Comparison of ENCODE assay signal across 11 cellular contexts in the genomic region with DNA sequence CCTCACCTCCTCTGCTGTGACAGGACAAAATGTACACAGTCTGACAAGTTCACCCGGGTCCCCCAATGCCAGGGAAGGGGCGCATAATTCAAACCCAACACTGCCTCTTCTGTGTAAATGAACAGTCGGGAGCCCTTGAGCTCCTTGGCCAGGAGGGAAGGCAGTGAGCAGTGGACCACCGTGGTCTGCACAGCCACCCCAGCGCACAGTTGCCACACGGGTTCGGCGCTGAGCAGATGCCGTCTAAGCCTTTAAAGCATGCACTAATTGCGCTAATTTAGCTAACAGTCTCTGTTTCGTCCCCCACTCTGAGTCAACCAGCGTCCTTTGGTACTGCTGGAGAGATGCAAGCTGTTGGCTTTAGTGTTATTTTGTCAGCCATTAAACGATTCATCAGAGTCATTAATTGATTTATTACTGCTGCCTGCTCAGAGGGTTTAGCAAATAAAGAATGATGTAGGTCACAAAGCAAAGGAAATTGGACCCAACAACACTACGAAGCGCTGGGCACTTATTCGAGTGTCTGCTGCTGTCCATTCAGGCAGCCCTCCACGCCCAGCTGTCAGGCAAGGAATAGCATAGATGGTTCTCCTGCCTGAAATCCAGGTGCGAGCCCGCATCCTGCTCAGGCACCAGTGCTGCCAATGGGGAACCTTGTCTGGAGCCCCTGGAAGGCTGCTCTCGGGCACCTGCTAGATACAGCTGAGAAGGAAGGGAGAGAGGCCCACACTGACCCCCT.
DNase-seq lines count a peak whose midpoint lies in the region; ATAC-seq and TF ChIP-seq lines count a peak whose summit lies in the region.
"Had no signal": no experiment of that assay in that cellular context is flagged by ENCODE, and none has a peak within 500 bp of the region (broad histone marks: within the 10 kb centered on the region; RNA-seq: fewer than 3 reads in every experiment).

No MANE protein-coding gene starts in this region.

- H3K4me1 ChIP-seq in BLaER1 (peaks cover 54% of the 10 kb centered on the region), IMR-90 (ENCODE audit: control insufficient read depth, insufficient read depth, low read length) (peaks cover 40% of the 10 kb centered on the region)

- H2BK120ac ChIP-seq in IMR-90 (ENCODE audit: low read depth, low read length) = no peak overlapping the region

- H3K27me3 ChIP-seq in BLaER1 (no peaks in the 10 kb centered on the region), IMR-90 (ENCODE audit: control insufficient read depth, insufficient read depth, low read length) (no peaks in the 10 kb centered on the region)

- no peak overlapping the region for H3K23ac ChIP-seq in IMR-90 (ENCODE audit: low read depth, low read length)

- H2BK5ac ChIP-seq in IMR-90 (ENCODE audit: low read depth, low read length, poor library complexity, severe bottlenecking) = no peak overlapping the region

- H3K4me1 Mint-ChIP-seq in activated T-helper 17 cell treated with anti-CD3 and anti-CD28 coated beads, Interleukin-2, amount 50 U/mL, for 72 hours = peaks cover 32% of the 10 kb centered on the region
- H3K4me1 Mint-ChIP-seq in naive thymus-derived CD8-positive, alpha-beta T cell = peaks cover 55 to 95% (median 93%) of the 10 kb centered on the region in 4 donors
- peaks cover 42% of the 10 kb centered on the region for H3K4me1 Mint-ChIP-seq in T-helper 17 cell
- peaks cover 44% of the 10 kb centered on the region for H3K4me1 Mint-ChIP-seq in endothelial cell (ENCODE audit: unreplicated experiment)

- BruUV-seq in IMR-90 (replicated peaks; lab: Mats Ljungman, UMichigan) = no TSS peak

- no peak overlapping the region for H3K4me3 ChIP-seq in BLaER1
- H3K4me3 ChIP-seq in IMR-90 (ENCODE audit: insufficient read depth, low read depth, low read length) = no peak overlapping the region

- H2BK20ac ChIP-seq in IMR-90 (ENCODE audit: low read depth, low read length) = no peak overlapping the region

- no peaks in the 10 kb centered on the region for H3K27me3 Mint-ChIP-seq in activated T-helper 17 cell treated with anti-CD3 and anti-CD28 coated beads, Interleukin-2, amount 50 U/mL, for 72 hours
- H3K27me3 Mint-ChIP-seq in naive thymus-derived CD8-positive, alpha-beta T cell = no peaks in the 10 kb centered on the region
- no peaks in the 10 kb centered on the region for H3K27me3 Mint-ChIP-seq in T-helper 17 cell
- peaks cover 5% of the 10 kb centered on the region for H3K27me3 Mint-ChIP-seq in endothelial cell (ENCODE audit: unreplicated experiment)

- H3K9me3 ChIP-seq in BLaER1 = no peaks in the 10 kb centered on the region
- H3K9me3 ChIP-seq in IMR-90 (ENCODE audit: control insufficient read depth, insufficient read depth, low read length) = no peaks in the 10 kb centered on the region
- no peaks in the 10 kb centered on the region for H3K9me3 ChIP-seq in T-helper 17 cell (ENCODE audit: control insufficient read depth, low read length, poor library complexity, severe bottlenecking)

- H3K4me2 ChIP-seq in BLaER1 = no peak overlapping the region
- H3K4me2 ChIP-seq in IMR-90 (ENCODE audit: low read depth, low read length) = no peak overlapping the region

- DNase-seq in IMR-90 (no peak), T-helper 17 cell (no peak), endothelial cell (ENCODE audit: low spot score) (no peak), iPS-NIHi11 (ENCODE audit: low spot score) (no peak)
- DNase-seq in naive thymus-derived CD8-positive, alpha-beta T cell = no peak
- DNase-seq: activated CD4-positive, alpha-beta T cell treated with anti-CD3 and anti-CD28 coated beads, Interleukin-2, amount 50 U/mL, for 1 hour; activated naive CD4-positive, alpha-beta T cell treated with Interleukin-2 at 50 U/mL for 16 hours; stimulated activated CD4-positive, alpha-beta T cell treated with anti-CD3 and anti-CD28 coated beads, Interleukin-15, amount 100 ng/mL, for 24 hours had no signal

- H3K56ac ChIP-seq in IMR-90 (ENCODE audit: extremely low read depth, insufficient read depth, low read length) = no peak overlapping the region

- H4K5ac ChIP-seq in IMR-90 (ENCODE audit: low read depth, low read length) = no peak overlapping the region

- in situ Hi-C loops in IMR-90 (cut with MboI; ENCODE audit: low sequenced_read_pairs) = no loop called here

- CTCF ChIA-PET in IMR-90 (lab: Yijun Ruan, JAX) = interaction anchor here (1.0 kb wide), 1 partner anchor 43 kb away, joined by 3 read pairs; no protein-coding TSS in a partner anchor

- TF ChIP-seq RAD21 in IMR-90 (IDR thresholded peaks at IDR 0.05; ENCODE audit: low read length) = no peak

- H2AK5ac ChIP-seq in IMR-90 (ENCODE audit: low read depth, low read length) = peak overlapping the region; percentile 12; the same call in 1 of the 2 replicates

- H3K27ac ChIP-seq in BLaER1 = peak overlapping the region; percentile 26; the same call in 1 of the 2 replicates
- no peak overlapping the region for H3K27ac ChIP-seq in IMR-90 (ENCODE audit: insufficient read depth, low read length)

- H3K27ac Mint-ChIP-seq in activated T-helper 17 cell treated with anti-CD3 and anti-CD28 coated beads, Interleukin-2, amount 50 U/mL, for 72 hours = peak overlapping the region; percentile 17
- peak overlapping the region; percentile 62 to 99 (median 92) for H3K27ac Mint-ChIP-seq in naive thymus-derived CD8-positive, alpha-beta T cell
- H3K27ac Mint-ChIP-seq in T-helper 17 cell = no peak overlapping the region
- H3K27ac Mint-ChIP-seq in endothelial cell (ENCODE audit: unreplicated experiment) = no peak overlapping the region

- no peak for TF ChIP-seq POLR2A in IMR-90 (IDR thresholded peaks at IDR 0.05; ENCODE audit: low read depth, low read length)

- H3K14ac ChIP-seq in IMR-90 (replicated peaks; ENCODE audit: low read depth, low read length) = no peak overlapping the region

- H2AK9ac ChIP-seq in IMR-90 (replicated peaks; ENCODE audit: low read depth, low read length, poor library complexity) = no peak overlapping the region

- peaks cover 36% of the 10 kb centered on the region for H3K9me1 ChIP-seq in IMR-90 (ENCODE audit: insufficient read depth, low read length)

- no peak overlapping the region for H3K4ac ChIP-seq in IMR-90 (ENCODE audit: low read depth, low read length)

- H3K36me3 ChIP-seq in BLaER1 (peaks cover 20% of the 10 kb centered on the region), IMR-90 (ENCODE audit: control insufficient read depth, insufficient read depth, low read length) (no peaks in the 10 kb centered on the region)

- POLR2A ChIA-PET in IMR-90 (lab: Charles Lee; ENCODE audit: unreplicated experiment) = interaction anchor here (0.6 kb wide), 1 partner anchor 151 kb away, joined by 6 read pairs; no protein-coding TSS in a partner anchor
- POLR2A ChIA-PET in naive thymus-derived CD8-positive, alpha-beta T cell (lab: Charles Lee) = interaction anchor here (0.5 to 2.2 kb wide), 9 partner anchors 9 to 198 kb away, joined by 3 to 11 read pairs (median 4); no protein-coding TSS in a partner anchor

- ATAC-seq in IMR-90 (ENCODE audit: low read depth) = no peak
- ATAC-seq in activated T-helper 17 cell treated with anti-CD3 and anti-CD28 coated beads, Interleukin-2, amount 50 U/mL, for 72 hours (replicated peaks) = no peak
- no peak for ATAC-seq in naive thymus-derived CD8-positive, alpha-beta T cell
- no peak for ATAC-seq in T-helper 17 cell
- no peak for ATAC-seq in HG03139 (IDR thresholded peaks at IDR 0.05; ENCODE audit: unreplicated experiment)

- no peak overlapping the region for H2BK15ac ChIP-seq in IMR-90 (ENCODE audit: low read depth, low read length)

- dilution Hi-C loops in IMR-90 (cut with HindIII; ENCODE audit: low sequenced_read_pairs, unreplicated experiment) = no loop called here

- H4K20me1 ChIP-seq in BLaER1 (peaks cover 92% of the 10 kb centered on the region), IMR-90 (ENCODE audit: insufficient read depth, low read length) (peaks cover 59% of the 10 kb centered on the region)

- no peaks in the 10 kb centered on the region for H3K36me3 Mint-ChIP-seq in activated T-helper 17 cell treated with anti-CD3 and anti-CD28 coated beads, Interleukin-2, amount 50 U/mL, for 72 hours (ENCODE audit: low read depth)
- no peaks in the 10 kb centered on the region for H3K36me3 Mint-ChIP-seq in naive thymus-derived CD8-positive, alpha-beta T cell
- H3K36me3 Mint-ChIP-seq in T-helper 17 cell (ENCODE audit: low read depth) (no peaks in the 10 kb centered on the region), endothelial cell (ENCODE audit: low read depth, unreplicated experiment) (peaks cover 4% of the 10 kb centered on the region)

- no peak overlapping the region for H3K9ac ChIP-seq in BLaER1
- no peak overlapping the region for H3K9ac ChIP-seq in IMR-90 (ENCODE audit: low read depth, low read length)

- 65% methylated on average over 9 of the region's 20 CpGs; no CpG with 5 or more reads in 1 of the 2 experiments for WGBS in IMR-90 (ENCODE audit: extremely low coverage in 2 of 2, insufficient read length in 1 of 2), 2 experiments

- no peaks in the 10 kb centered on the region for H3K9me3 Mint-ChIP-seq in activated T-helper 17 cell treated with anti-CD3 and anti-CD28 coated beads, Interleukin-2, amount 50 U/mL, for 72 hours
- no peaks in the 10 kb centered on the region for H3K9me3 Mint-ChIP-seq in naive thymus-derived CD8-positive, alpha-beta T cell
- no peaks in the 10 kb centered on the region for H3K9me3 Mint-ChIP-seq in endothelial cell (ENCODE audit: unreplicated experiment)

- intact Hi-C loops in IMR-90 (cut with micrococcal nuclease) = no loop called here

- H4K91ac ChIP-seq in IMR-90 (ENCODE audit: insufficient read depth, low read depth, low read length) = no peak overlapping the region

- no peak overlapping the region for H3K4me3 Mint-ChIP-seq in activated T-helper 17 cell treated with anti-CD3 and anti-CD28 coated beads, Interleukin-2, amount 50 U/mL, for 72 hours
- H3K4me3 Mint-ChIP-seq in naive thymus-derived CD8-positive, alpha-beta T cell = peak overlapping the region in 8 of 10 donors; percentile 24 to 77 (median 47)
- no peak overlapping the region for H3K4me3 Mint-ChIP-seq in T-helper 17 cell
- H3K4me3 Mint-ChIP-seq in endothelial cell (ENCODE audit: unreplicated experiment) = no peak overlapping the region

- TF ChIP-seq CTCF in IMR-90 (conservative IDR thresholded peaks at IDR 0.05; ENCODE audit: low read depth, low read length) (no peak), endothelial cell (IDR thresholded peaks at IDR 0.05; ENCODE audit: unreplicated experiment) (no peak)

- H4K8ac ChIP-seq in IMR-90 (ENCODE audit: low read depth in 2 of 2, low read length in 2 of 2) = no peak overlapping the region

- H3K18ac ChIP-seq in IMR-90 (ENCODE audit: low read depth, low read length) = no peak overlapping the region

- peaks cover 32 to 83% of the 10 kb centered on the region in 2 experiments for H3K79me1 ChIP-seq in IMR-90 (ENCODE audit: low read depth in 1 of 2, low read length in 2 of 2)

- no peak overlapping the region for H2AFZ ChIP-seq in IMR-90 (replicated peaks; ENCODE audit: low read length, poor library complexity)

TF ChIP-seq in IMR-90, 13 proteins besides CTCF, POLR2A, EP300 and RAD21 (continues in another document):
- TF ChIP-seq SMC3 (IDR thresholded peaks at IDR 0.05; ENCODE audit: low read depth, low read length) = no peak
- no peak for TF ChIP-seq RFX5 (IDR thresholded peaks at IDR 0.05; ENCODE audit: low read depth, low read length)

Comparison
In these comparisons a context has a peak if more than half of its experiments do, and no peak if none do; other contexts are left out.
1. H3K27ac Mint-ChIP-seq: peak in activated T-helper 17 cell treated with anti-CD3 and anti-CD28 coated beads, Interleukin-2, amount 50 U/mL, for 72 hours (single experiment) and naive thymus-derived CD8-positive, alpha-beta T cell (10 of 10); none in T-helper 17 cell (single experiment) and endothelial cell (single experiment).
2. H3K4me3 Mint-ChIP-seq: peak in naive thymus-derived CD8-positive, alpha-beta T cell (8 of 10); none in activated T-helper 17 cell treated with anti-CD3 and anti-CD28 coated beads, Interleukin-2, amount 50 U/mL, for 72 hours (single experiment), T-helper 17 cell (single experiment) and endothelial cell (single experiment).